1 cellular context compared by ENCODE assay signal in genomic region chr12:120814903-120815429, GRCh38.
TF ChIP-seq lines count a peak whose summit lies in the region.

No MANE protein-coding gene starts in this region.

TF ChIP-seq in HEK293, 187 proteins besides CTCF, POLR2A, EP300 and RAD21 (continued from another document and continues in another):
- TF ChIP-seq ATF2 (tag by site-specific recombination; IDR thresholded peaks at IDR 0.05; ENCODE audit: low read depth), result no peak
- no peak for TF ChIP-seq ZNF292 (tag by site-specific recombination; IDR thresholded peaks at IDR 0.05; ENCODE audit: borderline replicate concordance, low read depth)
- TF ChIP-seq, protein P1, sequence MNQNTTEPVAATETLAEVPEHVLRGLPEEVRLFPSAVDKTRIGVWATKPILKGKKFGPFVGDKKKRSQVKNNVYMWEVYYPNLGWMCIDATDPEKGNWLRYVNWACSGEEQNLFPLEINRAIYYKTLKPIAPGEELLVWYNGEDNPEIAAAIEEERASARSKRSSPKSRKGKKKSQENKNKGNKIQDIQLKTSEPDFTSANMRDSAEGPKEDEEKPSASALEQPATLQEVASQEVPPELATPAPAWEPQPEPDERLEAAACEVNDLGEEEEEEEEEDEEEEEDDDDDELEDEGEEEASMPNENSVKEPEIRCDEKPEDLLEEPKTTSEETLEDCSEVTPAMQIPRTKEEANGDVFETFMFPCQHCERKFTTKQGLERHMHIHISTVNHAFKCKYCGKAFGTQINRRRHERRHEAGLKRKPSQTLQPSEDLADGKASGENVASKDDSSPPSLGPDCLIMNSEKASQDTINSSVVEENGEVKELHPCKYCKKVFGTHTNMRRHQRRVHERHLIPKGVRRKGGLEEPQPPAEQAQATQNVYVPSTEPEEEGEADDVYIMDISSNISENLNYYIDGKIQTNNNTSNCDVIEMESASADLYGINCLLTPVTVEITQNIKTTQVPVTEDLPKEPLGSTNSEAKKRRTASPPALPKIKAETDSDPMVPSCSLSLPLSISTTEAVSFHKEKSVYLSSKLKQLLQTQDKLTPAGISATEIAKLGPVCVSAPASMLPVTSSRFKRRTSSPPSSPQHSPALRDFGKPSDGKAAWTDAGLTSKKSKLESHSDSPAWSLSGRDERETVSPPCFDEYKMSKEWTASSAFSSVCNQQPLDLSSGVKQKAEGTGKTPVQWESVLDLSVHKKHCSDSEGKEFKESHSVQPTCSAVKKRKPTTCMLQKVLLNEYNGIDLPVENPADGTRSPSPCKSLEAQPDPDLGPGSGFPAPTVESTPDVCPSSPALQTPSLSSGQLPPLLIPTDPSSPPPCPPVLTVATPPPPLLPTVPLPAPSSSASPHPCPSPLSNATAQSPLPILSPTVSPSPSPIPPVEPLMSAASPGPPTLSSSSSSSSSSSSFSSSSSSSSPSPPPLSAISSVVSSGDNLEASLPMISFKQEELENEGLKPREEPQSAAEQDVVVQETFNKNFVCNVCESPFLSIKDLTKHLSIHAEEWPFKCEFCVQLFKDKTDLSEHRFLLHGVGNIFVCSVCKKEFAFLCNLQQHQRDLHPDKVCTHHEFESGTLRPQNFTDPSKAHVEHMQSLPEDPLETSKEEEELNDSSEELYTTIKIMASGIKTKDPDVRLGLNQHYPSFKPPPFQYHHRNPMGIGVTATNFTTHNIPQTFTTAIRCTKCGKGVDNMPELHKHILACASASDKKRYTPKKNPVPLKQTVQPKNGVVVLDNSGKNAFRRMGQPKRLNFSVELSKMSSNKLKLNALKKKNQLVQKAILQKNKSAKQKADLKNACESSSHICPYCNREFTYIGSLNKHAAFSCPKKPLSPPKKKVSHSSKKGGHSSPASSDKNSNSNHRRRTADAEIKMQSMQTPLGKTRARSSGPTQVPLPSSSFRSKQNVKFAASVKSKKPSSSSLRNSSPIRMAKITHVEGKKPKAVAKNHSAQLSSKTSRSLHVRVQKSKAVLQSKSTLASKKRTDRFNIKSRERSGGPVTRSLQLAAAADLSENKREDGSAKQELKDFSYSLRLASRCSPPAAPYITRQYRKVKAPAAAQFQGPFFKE (tag by site-specific recombination; IDR thresholded peaks at IDR 0.05; ENCODE audit: borderline replicate concordance), result no peak
- no peak for TF ChIP-seq ZBTB11 (tag by site-specific recombination; conservative IDR thresholded peaks at IDR 0.05; ENCODE audit: low read depth)
- TF ChIP-seq HOXA7 (CRISPR knock-in tag; IDR thresholded peaks at IDR 0.05; ENCODE audit: borderline replicate concordance), result no peak
- no peak for TF ChIP-seq ZFP3 (tag by site-specific recombination; IDR thresholded peaks at IDR 0.05; ENCODE audit: low read depth)
- no peak for TF ChIP-seq ZNF658 (tag by site-specific recombination; IDR thresholded peaks at IDR 0.05)
- no peak for TF ChIP-seq PBX3 (CRISPR knock-in tag; IDR thresholded peaks at IDR 0.05)
- 0 out of 2 replicates have a peak, but pooled peaks have one; percentile 14 for TF ChIP-seq FEZF1 (tag by site-specific recombination; IDR thresholded peaks at IDR 0.05)
- TF ChIP-seq PRDM1 (tag by site-specific recombination; IDR thresholded peaks at IDR 0.05), result peak; percentile 68
- no peak for TF ChIP-seq ZNF843 (tag by site-specific recombination; IDR thresholded peaks at IDR 0.05)
- TF ChIP-seq ZBTB26 (tag by site-specific recombination; optimal IDR thresholded peaks at IDR 0.05), result no peak
- no peak for TF ChIP-seq BCL11A (tag by site-specific recombination; IDR thresholded peaks at IDR 0.05; ENCODE audit: low read depth)
- no peak for TF ChIP-seq ZNF747 (tag by site-specific recombination; IDR thresholded peaks at IDR 0.05)
- no peak for TF ChIP-seq GLI4 (tag by site-specific recombination; IDR thresholded peaks at IDR 0.05)
- TF ChIP-seq ZNF707 (tag by site-specific recombination; IDR thresholded peaks at IDR 0.05), result no peak
- no peak for TF ChIP-seq ZNF10 (tag by site-specific recombination; IDR thresholded peaks at IDR 0.05)
- no peak for TF ChIP-seq ZNF239 (tag by site-specific recombination; IDR thresholded peaks at IDR 0.05)
- no peak for TF ChIP-seq ZBTB10 (tag by site-specific recombination; IDR thresholded peaks at IDR 0.05)
- peak; percentile 52 for TF ChIP-seq ZBTB44 (tag by site-specific recombination; IDR thresholded peaks at IDR 0.05)
- TF ChIP-seq ZNF2 (tag by site-specific recombination; IDR thresholded peaks at IDR 0.05), result no peak
- TF ChIP-seq ZNF701 (tag by site-specific recombination; IDR thresholded peaks at IDR 0.05), result no peak
- 0 out of 2 replicates have a peak, but pooled peaks have one; percentile 17 for TF ChIP-seq SP7 (tag by site-specific recombination; IDR thresholded peaks at IDR 0.05)
- TF ChIP-seq ZNF518A (tag by site-specific recombination; conservative IDR thresholded peaks at IDR 0.05; ENCODE audit: low read depth), result no peak
- no peak for TF ChIP-seq ZBTB8A (tag by site-specific recombination; IDR thresholded peaks at IDR 0.05)
- no peak for TF ChIP-seq WT1 (tag by site-specific recombination; IDR thresholded peaks at IDR 0.05)
- no peak for TF ChIP-seq ZNF354C (tag by site-specific recombination; IDR thresholded peaks at IDR 0.05; ENCODE audit: borderline replicate concordance, low read depth)
- no peak for TF ChIP-seq ZNF350 (tag by site-specific recombination; IDR thresholded peaks at IDR 0.05)
- TF ChIP-seq ZSCAN4 (tag by site-specific recombination; IDR thresholded peaks at IDR 0.05), result 0 out of 2 replicates have a peak, but pooled peaks have one; percentile 35
- no peak for TF ChIP-seq GLIS2 (tag by site-specific recombination; IDR thresholded peaks at IDR 0.05)
